Comparison of ENCODE assay signal across 19 cellular contexts in genomic region chr14:88516742-88517418, GRCh38. TPM values are rescaled to one million over a fixed set of nuclear protein-coding genes. Genes with fewer than 3 reads are reported as not detected.
DNase-seq lines count a peak whose midpoint lies in the region; ATAC-seq lines count a peak whose summit lies in the region.
"Had no signal": no experiment of that assay in that cellular context is flagged by ENCODE, and none has a peak within 500 bp of the region (broad histone marks: within the 10 kb centered on the region; RNA-seq: fewer than 3 reads in every experiment).

No MANE protein-coding gene starts in this region.

- peaks cover 21% of the 10 kb centered on the region for H3K27me3 Mint-ChIP-seq in activated CD4-positive, alpha-beta T cell treated with anti-CD3 and anti-CD28 coated beads, Interleukin-2, amount 10 ng/mL, durations not matched to agents 7 days and 5 days
- H3K27me3 Mint-ChIP-seq in activated CD4-positive, alpha-beta T cell treated with anti-CD3 and anti-CD28 coated beads, Interleukin-2, amount 10 ng/mL, durations not matched to agents 24 days and 14 days: peaks cover 24% of the 10 kb centered on the region

- no peaks in the 10 kb centered on the region for H3K9me3 Mint-ChIP-seq in activated CD4-positive, alpha-beta T cell treated with anti-CD3 and anti-CD28 coated beads, Interleukin-2, amount 10 ng/mL, durations not matched to agents 7 days and 5 days
- H3K9me3 Mint-ChIP-seq in activated CD4-positive, alpha-beta T cell treated with anti-CD3 and anti-CD28 coated beads, Interleukin-2, amount 10 ng/mL, durations not matched to agents 24 days and 14 days: no peaks in the 10 kb centered on the region
- no peaks in the 10 kb centered on the region for H3K9me3 Mint-ChIP-seq in stimulated activated effector memory CD8-positive, alpha-beta T cell treated with anti-CD3 and anti-CD28 coated beads, Interleukin-12 subunit alpha, Interleukin-12 subunit beta, amount 100 ng/mL, for 72 hours

- no peak overlapping the region for H3K27ac Mint-ChIP-seq in activated CD4-positive, alpha-beta T cell treated with anti-CD3 and anti-CD28 coated beads, Interleukin-2, amount 10 ng/mL, durations not matched to agents 7 days and 5 days
- H3K27ac Mint-ChIP-seq in activated CD4-positive, alpha-beta T cell treated with anti-CD3 and anti-CD28 coated beads, Interleukin-2, amount 10 ng/mL, durations not matched to agents 24 days and 14 days: no peak overlapping the region
- H3K27ac Mint-ChIP-seq in stimulated activated effector memory CD8-positive, alpha-beta T cell treated with anti-CD3 and anti-CD28 coated beads, Interleukin-12 subunit alpha, Interleukin-12 subunit beta, amount 100 ng/mL, for 72 hours: no peak overlapping the region

- CTCF ChIA-PET in activated CD4-positive, alpha-beta T cell treated with anti-CD3 and anti-CD28 coated beads, Interleukin-2, amount 10 ng/mL, durations not matched to agents 7 days and 5 days (lab: Charles Lee): no interaction called here

- H3K4me3 Mint-ChIP-seq in activated CD4-positive, alpha-beta T cell treated with anti-CD3 and anti-CD28 coated beads, Interleukin-2, amount 10 ng/mL, durations not matched to agents 7 days and 5 days: peak overlapping the region; percentile 3
- no peak overlapping the region for H3K4me3 Mint-ChIP-seq in activated CD4-positive, alpha-beta T cell treated with anti-CD3 and anti-CD28 coated beads, Interleukin-2, amount 10 ng/mL, durations not matched to agents 24 days and 14 days
- H3K4me3 Mint-ChIP-seq in stimulated activated effector memory CD8-positive, alpha-beta T cell treated with anti-CD3 and anti-CD28 coated beads, Interleukin-12 subunit alpha, Interleukin-12 subunit beta, amount 100 ng/mL, for 72 hours: peak overlapping the region; percentile 2
- H3K4me3 Mint-ChIP-seq: CD14-positive monocyte had no signal

- DNase-seq in activated CD4-positive, alpha-beta T cell treated with anti-CD3 and anti-CD28 coated beads, Interleukin-2, amount 10 ng/mL, durations not matched to agents 7 days and 5 days: no peak
- no peak for DNase-seq in activated CD4-positive, alpha-beta T cell treated with anti-CD3 and anti-CD28 coated beads, Interleukin-2, amount 10 ng/mL, durations not matched to agents 24 days and 14 days
- DNase-seq in SHP77 (lab: John Stamatoyannopoulos, UW): peak; percentile 77 to 82
- no peak for DNase-seq in left lobe of liver (ENCODE audit: low spot score)
- no peak for DNase-seq in stimulated activated effector memory CD8-positive, alpha-beta T cell treated with anti-CD3 and anti-CD28 coated beads, Interleukin-12 subunit alpha, Interleukin-12 subunit beta, amount 100 ng/mL, for 72 hours (ENCODE audit: low spot score in 2 of 2)
- no peak for DNase-seq in central memory CD4-positive, alpha-beta T cell
- no peak for DNase-seq in C1 segment of cervical spinal cord (lab: John Stamatoyannopoulos, UW)
- DNase-seq: activated naive CD4-positive, alpha-beta T cell treated with Interleukin-2 at 50 U/mL for 16 hours; EL; foreskin keratinocyte; KG1; mesendoderm; NCI-H146; NCI-H526 treated with DMSO at 0.1 percent for 48 hours; ovary; stimulated activated CD4-positive, alpha-beta T cell treated with anti-CD3 and anti-CD28 coated beads, Interleukin-15, amount 100 ng/mL, for 24 hours; SW 1271 had no signal

- POLR2A ChIA-PET in activated CD4-positive, alpha-beta T cell treated with anti-CD3 and anti-CD28 coated beads, Interleukin-2, amount 10 ng/mL, durations not matched to agents 7 days and 5 days (lab: Charles Lee): no interaction called here

- peak; percentile 83 for ATAC-seq in left lobe of liver
- no peak for ATAC-seq in stimulated activated effector memory CD8-positive, alpha-beta T cell treated with anti-CD3 and anti-CD28 coated beads, Interleukin-12 subunit alpha, Interleukin-12 subunit beta, amount 100 ng/mL, for 72 hours
- ATAC-seq in GM18870 (IDR thresholded peaks at IDR 0.05; ENCODE audit: unreplicated experiment): no peak
- ATAC-seq: foreskin keratinocyte had no signal

- peaks cover 8% of the 10 kb centered on the region for H3K4me1 Mint-ChIP-seq in activated CD4-positive, alpha-beta T cell treated with anti-CD3 and anti-CD28 coated beads, Interleukin-2, amount 10 ng/mL, durations not matched to agents 7 days and 5 days
- H3K4me1 Mint-ChIP-seq in activated CD4-positive, alpha-beta T cell treated with anti-CD3 and anti-CD28 coated beads, Interleukin-2, amount 10 ng/mL, durations not matched to agents 24 days and 14 days: no peaks in the 10 kb centered on the region
- peaks cover 7% of the 10 kb centered on the region for H3K4me1 Mint-ChIP-seq in stimulated activated effector memory CD8-positive, alpha-beta T cell treated with anti-CD3 and anti-CD28 coated beads, Interleukin-12 subunit alpha, Interleukin-12 subunit beta, amount 100 ng/mL, for 72 hours
- H3K4me1 Mint-ChIP-seq: CD14-positive monocyte had no signal

- intact Hi-C loops in activated CD4-positive, alpha-beta T cell treated with anti-CD3 and anti-CD28 coated beads, Interleukin-2, amount 10 ng/mL, durations not matched to agents 24 days and 14 days (cut with micrococcal nuclease): no loop called here

- H3K36me3 Mint-ChIP-seq in activated CD4-positive, alpha-beta T cell treated with anti-CD3 and anti-CD28 coated beads, Interleukin-2, amount 10 ng/mL, durations not matched to agents 7 days and 5 days (ENCODE audit: low read depth): no peaks in the 10 kb centered on the region
- no peaks in the 10 kb centered on the region for H3K36me3 Mint-ChIP-seq in activated CD4-positive, alpha-beta T cell treated with anti-CD3 and anti-CD28 coated beads, Interleukin-2, amount 10 ng/mL, durations not matched to agents 24 days and 14 days (ENCODE audit: low read depth)
- H3K36me3 Mint-ChIP-seq in stimulated activated effector memory CD8-positive, alpha-beta T cell treated with anti-CD3 and anti-CD28 coated beads, Interleukin-12 subunit alpha, Interleukin-12 subunit beta, amount 100 ng/mL, for 72 hours: no peaks in the 10 kb centered on the region
- H3K36me3 Mint-ChIP-seq: CD14-positive monocyte had no signal

RNA-seq across cellular contexts. Expression of gene PTPN21, which starts 37.9 kb away (rescaled TPM):
- total RNA-seq in activated CD4-positive, alpha-beta T cell treated with anti-CD3 and anti-CD28 coated beads, Interleukin-2, amount 10 ng/mL, durations not matched to agents 7 days and 5 days: not detected
- total RNA-seq in activated CD4-positive, alpha-beta T cell treated with anti-CD3 and anti-CD28 coated beads, Interleukin-2, amount 10 ng/mL, durations not matched to agents 24 days and 14 days: 0.05 and 0.21 TPM in 2 replicates
- total RNA-seq in left lobe of liver: 12.6 TPM

RNA-seq across cellular contexts. Expression of gene ZC3H14, which starts 46.0 kb away (rescaled TPM):
- total RNA-seq in activated CD4-positive, alpha-beta T cell treated with anti-CD3 and anti-CD28 coated beads, Interleukin-2, amount 10 ng/mL, durations not matched to agents 7 days and 5 days: 10 to 100 TPM; 33.6 to 46.8 TPM
- 59.2 and 64.7 TPM in 2 replicates for total RNA-seq in activated CD4-positive, alpha-beta T cell treated with anti-CD3 and anti-CD28 coated beads, Interleukin-2, amount 10 ng/mL, durations not matched to agents 24 days and 14 days
- total RNA-seq in left lobe of liver: 39.1 TPM

Comparison
In these comparisons a context has a peak if more than half of its experiments do, and no peak if none do; other contexts are left out.
1. DNase-seq: peak in SHP77 (2 of 2); none in activated CD4-positive, alpha-beta T cell treated with anti-CD3 and anti-CD28 coated beads, Interleukin-2, amount 10 ng/mL, durations not matched to agents 7 days and 5 days (single experiment), activated CD4-positive, alpha-beta T cell treated with anti-CD3 and anti-CD28 coated beads, Interleukin-2, amount 10 ng/mL, durations not matched to agents 24 days and 14 days (single experiment), left lobe of liver (single experiment), stimulated activated effector memory CD8-positive, alpha-beta T cell treated with anti-CD3 and anti-CD28 coated beads, Interleukin-12 subunit alpha, Interleukin-12 subunit beta, amount 100 ng/mL, for 72 hours (0 of 2), central memory CD4-positive, alpha-beta T cell (single experiment) and C1 segment of cervical spinal cord (0 of 14).
2. RNA of gene PTPN21, which starts 37.9 kb away (total RNA-seq): 12.6 TPM in left lobe of liver (single experiment); not detected in activated CD4-positive, alpha-beta T cell treated with anti-CD3 and anti-CD28 coated beads, Interleukin-2, amount 10 ng/mL, durations not matched to agents 7 days and 5 days and 0.05 to 0.21 TPM in activated CD4-positive, alpha-beta T cell treated with anti-CD3 and anti-CD28 coated beads, Interleukin-2, amount 10 ng/mL, durations not matched to agents 24 days and 14 days; every median in the first group is over 10 times any median in the second.